In the genomic region with DNA sequence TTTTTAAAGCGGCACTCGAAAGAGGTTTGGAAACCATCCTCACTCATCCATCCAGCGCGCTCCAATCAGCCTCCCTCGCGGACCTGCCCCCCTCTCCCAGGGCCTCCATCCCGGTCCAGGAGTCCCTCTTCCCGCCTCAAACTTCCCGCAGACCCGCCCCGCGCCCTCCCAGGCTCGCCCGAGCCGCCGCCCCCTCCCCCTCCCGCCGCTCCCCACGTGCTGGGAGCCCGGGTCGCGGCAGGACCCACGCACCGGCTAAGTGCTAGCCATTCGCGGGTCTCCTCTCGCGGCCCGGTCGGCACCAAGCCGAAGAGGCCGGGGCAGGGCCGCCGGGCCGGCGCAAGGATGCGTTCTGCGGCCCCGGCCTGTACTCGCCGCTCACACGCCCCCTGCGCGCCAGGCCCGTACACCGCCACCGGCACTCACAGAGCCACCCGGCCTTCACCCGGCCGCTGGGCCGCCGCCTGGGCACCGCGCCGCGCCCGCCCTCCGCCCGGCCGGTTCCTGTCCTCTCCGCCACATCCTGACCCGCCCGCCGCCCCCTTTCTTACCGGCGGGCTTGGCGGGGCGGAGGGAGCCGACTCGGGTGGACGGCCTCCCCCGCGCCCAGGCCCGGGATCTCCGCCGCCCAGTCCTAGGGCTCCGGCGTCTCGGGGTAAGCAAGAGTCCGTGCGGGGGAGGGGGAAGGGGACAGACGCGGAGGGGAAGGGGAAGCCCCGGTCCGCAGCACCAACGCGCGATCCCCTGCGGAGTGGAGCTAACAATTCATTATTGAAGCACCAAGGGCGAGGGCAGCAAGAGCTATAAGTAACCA, we compare ENCODE assay signal across 8 cellular contexts. TPM values are rescaled to one million over a fixed set of nuclear protein-coding genes. Genes with fewer than 3 reads are reported as not detected.
DNase-seq lines count a peak whose midpoint lies in the region; ATAC-seq and TF ChIP-seq lines count a peak whose summit lies in the region.

No MANE protein-coding gene starts in this region.

- H3K14ac ChIP-seq in neuronal stem cell (ENCODE audit: low read length): peak overlapping the region; percentile 98

- H2AFZ ChIP-seq in OCI-LY3 (ENCODE audit: low read depth, low read length): no peak overlapping the region
- peak overlapping the region; percentile 93 for H2AFZ ChIP-seq in neuronal stem cell (ENCODE audit: low read length)

- H3K4ac ChIP-seq in neuronal stem cell (ENCODE audit: low read length): no peak overlapping the region

- peak; percentile 22 for ATAC-seq in GM18873 (IDR thresholded peaks at IDR 0.05; ENCODE audit: low FRiP score, unreplicated experiment)
- peak; percentile 25 for ATAC-seq in HG03139 (IDR thresholded peaks at IDR 0.05; ENCODE audit: unreplicated experiment)

- H3K9me3 ChIP-seq in OCI-LY3 (ENCODE audit: insufficient read depth, low read length) (no peaks in the 10 kb centered on the region), neuronal stem cell (replicated peaks in 1 of 2; ENCODE audit: control insufficient read depth in 2 of 2, insufficient read depth in 1 of 2, low read depth in 1 of 2, low read length in 2 of 2) (no peaks in the 10 kb centered on the region), thymus (ENCODE audit: control insufficient read depth) (no peaks in the 10 kb centered on the region)

- H3K4me1 ChIP-seq in OCI-LY3 (ENCODE audit: low read length): peaks cover 22% of the 10 kb centered on the region
- H3K4me1 ChIP-seq in neuronal stem cell (ENCODE audit: control insufficient read depth in 2 of 2, insufficient read depth in 1 of 2, low read depth in 1 of 2, low read length in 2 of 2): peaks cover 0 to 18% of the 10 kb centered on the region in 2 donors
- H3K4me1 ChIP-seq in thymus (ENCODE audit: control insufficient read depth, insufficient read depth, low read length): peaks cover 9% of the 10 kb centered on the region

- peaks cover 75% of the 10 kb centered on the region for H3K79me2 ChIP-seq in OCI-LY3 (ENCODE audit: low read length)

- H2BK120ac ChIP-seq in neuronal stem cell (ENCODE audit: low read depth, low read length): peak overlapping the region; percentile 99

- peak overlapping the region; percentile 96 for H2AK5ac ChIP-seq in neuronal stem cell (ENCODE audit: low read depth, low read length)

- peak overlapping the region; percentile 90 for H2BK5ac ChIP-seq in neuronal stem cell (ENCODE audit: low read length)

- H4K20me1 ChIP-seq in OCI-LY3 (ENCODE audit: insufficient read depth, low read length): peaks cover 24% of the 10 kb centered on the region

- no peaks in the 10 kb centered on the region for H3K79me1 ChIP-seq in neuronal stem cell (ENCODE audit: low read depth, low read length)

- WGBS in neuronal stem cell (ENCODE audit: extremely low coverage in 2 of 2, insufficient read length in 2 of 2, insufficient replicate concordance in 1 of 2), 2 donors: no CpG with 5 or more reads among the region's 90 CpGs
- WGBS in thymus: under 1% methylated on average over 90 of the region's 90 CpGs

- peak overlapping the region; percentile 75 for H2BK15ac ChIP-seq in neuronal stem cell (ENCODE audit: low read length)

- H4K8ac ChIP-seq in neuronal stem cell (ENCODE audit: low read depth, low read length): no peak overlapping the region

- H2BK12ac ChIP-seq in neuronal stem cell (ENCODE audit: low read length): no peak overlapping the region

- no peak overlapping the region for H4K91ac ChIP-seq in neuronal stem cell (ENCODE audit: low read depth, low read length, poor library complexity)

- peak overlapping the region; percentile 62 for H3K4me3 ChIP-seq in AG09309 (ENCODE audit: control insufficient read depth, low read depth, low read length)
- H3K4me3 ChIP-seq in OCI-LY3 (ENCODE audit: low read length): peak overlapping the region; percentile 95
- H3K4me3 ChIP-seq in neuronal stem cell (ENCODE audit: low read length in 2 of 2): peak overlapping the region; percentile 78 to 96
- H3K4me3 ChIP-seq in thymus (ENCODE audit: low read length): peak overlapping the region; percentile 100

- TF ChIP-seq CTCF in AG09309 (IDR thresholded peaks at IDR 0.05; ENCODE audit: control insufficient read depth, insufficient read depth, low read depth, low read length, missing control alignments) (no peak), OCI-LY3 (IDR thresholded peaks at IDR 0.05; ENCODE audit: low read depth, low read length) (no peak)

- peak overlapping the region; percentile 97 for H3K23ac ChIP-seq in neuronal stem cell (ENCODE audit: low read depth, low read length, poor library complexity)

- H3K36me3 ChIP-seq in OCI-LY3 (replicated peaks; ENCODE audit: low read depth, low read length): peaks cover 15% of the 10 kb centered on the region
- peaks cover 5 to 55% of the 10 kb centered on the region in 2 donors for H3K36me3 ChIP-seq in neuronal stem cell (replicated peaks in 1 of 2; ENCODE audit: control insufficient read depth in 2 of 2, insufficient read depth in 2 of 2, low read length in 2 of 2)
- H3K36me3 ChIP-seq in thymus (ENCODE audit: control insufficient read depth, insufficient read depth): peaks cover 6% of the 10 kb centered on the region

- H3K9ac ChIP-seq in OCI-LY3 (ENCODE audit: low read length) (peak overlapping the region; percentile 93), neuronal stem cell (ENCODE audit: low read depth, low read length, poor library complexity) (peak overlapping the region; percentile 92)

- peak overlapping the region; percentile 98 for H3K18ac ChIP-seq in neuronal stem cell (ENCODE audit: low read length)

- no peak for DNase-seq in AG09309 (ENCODE audit: low read depth)
- peak; percentile 50 for DNase-seq in activated naive CD4-positive, alpha-beta T cell treated with Interleukin-2 at 50 U/mL for 16 hours
- peak; percentile 57 for DNase-seq in foreskin melanocyte
- peak; percentile 53 for DNase-seq in neuronal stem cell (ENCODE audit: low spot score)

- peak overlapping the region; percentile 90 for H3K4me2 ChIP-seq in OCI-LY3 (ENCODE audit: low read length)
- peak overlapping the region; percentile 86 for H3K4me2 ChIP-seq in neuronal stem cell (ENCODE audit: insufficient read depth, low read length, poor library complexity, severe bottlenecking)

- H3K27me3 ChIP-seq in OCI-LY3 (ENCODE audit: low read depth, low read length) (no peaks in the 10 kb centered on the region), neuronal stem cell (ENCODE audit: control insufficient read depth in 3 of 3, insufficient read depth in 3 of 3, low read depth in 1 of 3, low read length in 3 of 3) (no peaks in the 10 kb centered on the region), thymus (ENCODE audit: control insufficient read depth, insufficient read depth) (no peaks in the 10 kb centered on the region)

- H3K27ac ChIP-seq in OCI-LY3 (ENCODE audit: low read length): peak overlapping the region; percentile 82
- peak overlapping the region; percentile 96 for H3K27ac ChIP-seq in neuronal stem cell (replicated peaks; ENCODE audit: low read length)
- peak overlapping the region; percentile 100 for H3K27ac ChIP-seq in thymus (ENCODE audit: low read depth)

RNA-seq across cellular contexts. Expression of gene CHD1, which starts 0.6 kb away (rescaled TPM):
- polyA plus RNA-seq in neuronal stem cell (2013, experiment 1 of 2): 55.1 TPM
- polyA plus RNA-seq in neuronal stem cell (2013, experiment 2 of 2): 56.5 TPM
- 55.7 TPM for polyA plus RNA-seq in thymus
